ENCODE assay signal across 23 cellular contexts in the genomic region with DNA sequence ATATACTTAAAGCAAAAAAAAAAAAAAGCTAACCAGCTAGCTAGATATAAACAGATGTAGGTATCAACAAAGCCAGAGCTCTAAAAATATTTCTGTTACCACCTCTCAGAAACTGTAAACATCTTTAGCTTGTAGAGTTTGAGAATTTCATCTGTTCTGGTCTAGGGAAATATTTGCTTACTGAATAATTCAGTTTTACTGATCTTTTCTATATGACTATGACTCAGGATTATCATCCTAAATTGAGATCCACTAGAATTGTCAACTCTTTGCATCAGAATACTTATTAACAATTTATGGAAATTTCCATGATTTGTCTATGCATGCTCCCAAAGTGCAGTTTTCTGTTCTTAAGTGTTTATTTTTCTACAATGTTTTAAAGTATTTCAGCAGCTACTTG.
"Had no signal": no experiment of that assay in that cellular context is flagged by ENCODE, and none has a peak within 500 bp of the region (broad histone marks: within the 10 kb centered on the region; RNA-seq: fewer than 3 reads in every experiment).

No MANE protein-coding gene starts in this region.

- H3K4me1 Mint-ChIP-seq: immature natural killer cell, naive B cell had no signal

- H3K27ac Mint-ChIP-seq: immature natural killer cell, mesothelial cell of epicardium, naive B cell had no signal

- H3K27ac ChIP-seq: colonic mucosa, esophagus muscularis mucosa, foreskin keratinocyte, gastroesophageal sphincter, heart left ventricle, hepatocyte, left lung, lower lobe of right lung had no signal

- H3K27me3 Mint-ChIP-seq: naive B cell had no signal

- H3K4me2 ChIP-seq: hepatocyte had no signal

- DNase-seq: colonic mucosa; cortex of kidney; dermis blood vessel endothelial cell; dorsolateral prefrontal cortex; effector CD4-positive, alpha-beta T cell; effector memory CD4-positive, alpha-beta T cell; foreskin keratinocyte; heart left ventricle; hypothalamus; immature natural killer cell; islet precursor cell; kidney; kidney glomerular epithelial cell; left lung; left ventricle myocardium superior; lower lobe of right lung; mesenchymal stem cell; mucosa of descending colon; naive B cell had no signal

- H2AFZ ChIP-seq: hepatocyte had no signal

- H3K9me3 Mint-ChIP-seq: naive B cell had no signal

- H3K36me3 Mint-ChIP-seq: immature natural killer cell, mesothelial cell of epicardium, naive B cell had no signal

- ATAC-seq: foreskin keratinocyte, gastroesophageal sphincter, heart left ventricle, left lung, left ventricle myocardium superior, lower lobe of right lung, mucosa of descending colon had no signal

- H3K9me3 ChIP-seq: colonic mucosa, esophagus muscularis mucosa, gastroesophageal sphincter, left lung, lower lobe of right lung, mucosa of descending colon had no signal

- H3K4me3 ChIP-seq: colonic mucosa, dorsolateral prefrontal cortex, esophagus muscularis mucosa, gastroesophageal sphincter, heart left ventricle, hepatocyte, left lung, lower lobe of right lung, mucosa of descending colon had no signal

- H3K4me3 Mint-ChIP-seq: immature natural killer cell, mesothelial cell of epicardium, naive B cell had no signal

- H3K4me1 ChIP-seq: colonic mucosa, esophagus muscularis mucosa, foreskin keratinocyte, gastroesophageal sphincter, heart left ventricle, left lung, lower lobe of right lung had no signal

- H3K27me3 ChIP-seq: colonic mucosa, dorsolateral prefrontal cortex, esophagus muscularis mucosa, foreskin keratinocyte, gastroesophageal sphincter, heart left ventricle, hepatocyte, left lung had no signal

- H3K79me2 ChIP-seq: hepatocyte had no signal

- H3K36me3 ChIP-seq: colonic mucosa, esophagus muscularis mucosa, gastroesophageal sphincter, heart left ventricle, left lung, lower lobe of right lung had no signal
